ENCODE assay signal across 15 cellular contexts in the genomic region with DNA sequence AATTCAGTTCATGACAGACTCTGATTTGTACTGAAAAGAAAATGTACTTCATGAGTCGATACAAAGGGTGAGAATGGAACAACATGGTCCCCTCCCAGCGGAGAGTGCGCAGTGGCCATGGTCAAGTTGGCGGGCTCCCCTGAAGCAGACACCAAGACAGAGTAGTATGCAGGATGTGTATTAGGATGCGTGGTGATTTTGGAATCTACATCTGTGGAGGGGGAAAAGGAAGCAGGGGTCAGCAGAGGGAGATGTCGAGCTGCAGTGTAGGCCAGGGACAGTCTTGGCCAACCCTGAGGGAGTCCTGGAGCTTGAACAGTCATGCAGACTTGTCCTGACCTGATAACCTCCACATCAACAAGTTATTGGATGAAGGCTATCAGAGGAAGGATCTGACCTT.
A peak's percentile ranks its signal among the peaks of the same experiment; 100 is the strongest.
DNase-seq lines count a peak whose midpoint lies in the region; ATAC-seq and TF ChIP-seq lines count a peak whose summit lies in the region.
"Had no signal": no experiment of that assay in that cellular context is flagged by ENCODE, and none has a peak within 500 bp of the region (broad histone marks: within the 10 kb centered on the region; RNA-seq: fewer than 3 reads in every experiment).

No MANE protein-coding gene starts in this region.

- no peak overlapping the region for H3K4me3 ChIP-seq in Karpas-422 (ENCODE audit: low read length)
- no peak overlapping the region for H3K4me3 ChIP-seq in testis
- H3K4me3 ChIP-seq: gastrocnemius medialis, SJSA1, tibial nerve had no signal

- peak; percentile 9 to 21 for DNase-seq in NOMO-1 (lab: John Stamatoyannopoulos, UW; ENCODE audit: unreplicated experiment in 2 of 2)
- no peak for DNase-seq in NOMO-1 treated with dmso at 0.1 percent for 144 hours (lab: John Stamatoyannopoulos, UW; ENCODE audit: unreplicated experiment)
- peak; percentile 73 for DNase-seq in Karpas-422
- DNase-seq in endothelial cell (ENCODE audit: low spot score), result peak; percentile 26
- DNase-seq in testis, result peak; percentile 30
- no peak for DNase-seq in epidermal melanocyte (ENCODE audit: insufficient read length, low spot score)
- DNase-seq: activated CD4-positive, alpha-beta memory T cell treated with anti-CD3 and anti-CD28 coated beads for 36 hours; gastrocnemius medialis; NCI-H2171; stimulated activated CD4-positive, alpha-beta T cell treated with anti-CD3 and anti-CD28 coated beads, Interleukin-4, amount 100 ng/mL, for 4 hours had no signal

- H3K27ac ChIP-seq in Karpas-422 (ENCODE audit: low read length) (no peak overlapping the region), testis (no peak overlapping the region)
- H3K27ac ChIP-seq: gastrocnemius medialis, SJSA1, tibial nerve had no signal

- H3K9ac ChIP-seq in Karpas-422 (ENCODE audit: low read length), result no peak overlapping the region

- TF ChIP-seq CTCF in endothelial cell (IDR thresholded peaks at IDR 0.05; ENCODE audit: unreplicated experiment) (no peak), testis (IDR thresholded peaks at IDR 0.05) (no peak)

- WGBS in testis, 2 donors, result 89 to 95% methylated on average over 6 of the region's 6 CpGs

- intact Hi-C loops in testis (cut with DNase I; ENCODE audit: low total_unique reads), result no loop called here

- peaks cover 1% of the 10 kb centered on the region for H3K27me3 Mint-ChIP-seq in endothelial cell (ENCODE audit: unreplicated experiment)
- H3K27me3 Mint-ChIP-seq: activated CD4-positive, alpha-beta memory T cell treated with anti-CD3 and anti-CD28 coated beads for 36 hours; central memory CD8-positive, alpha-beta T cell had no signal

- H4K20me1 ChIP-seq in Karpas-422 (ENCODE audit: insufficient read depth, low read depth, low read length), result no peaks in the 10 kb centered on the region

- peaks cover 8% of the 10 kb centered on the region for H3K4me1 Mint-ChIP-seq in endothelial cell (ENCODE audit: unreplicated experiment)
- H3K4me1 Mint-ChIP-seq: central memory CD8-positive, alpha-beta T cell had no signal

- no peak overlapping the region for H2AFZ ChIP-seq in Karpas-422 (ENCODE audit: low read length)

- ATAC-seq in HG02981 (IDR thresholded peaks at IDR 0.05; ENCODE audit: unreplicated experiment), result no peak
- no peak for ATAC-seq in GM19455 (IDR thresholded peaks at IDR 0.05; ENCODE audit: unreplicated experiment)
- ATAC-seq: gastrocnemius medialis had no signal

- H3K4me3 Mint-ChIP-seq in endothelial cell (ENCODE audit: unreplicated experiment), result no peak overlapping the region
- H3K4me3 Mint-ChIP-seq: activated CD4-positive, alpha-beta memory T cell treated with anti-CD3 and anti-CD28 coated beads for 36 hours; central memory CD8-positive, alpha-beta T cell had no signal

- no peak overlapping the region for H3K4me2 ChIP-seq in Karpas-422 (ENCODE audit: low read depth, low read length, poor library complexity, severe bottlenecking)

- H3K36me3 ChIP-seq in Karpas-422 (ENCODE audit: insufficient read depth, low read length) (no peaks in the 10 kb centered on the region), testis (ENCODE audit: low read depth, missing control alignments) (no peaks in the 10 kb centered on the region)
- H3K36me3 ChIP-seq: gastrocnemius medialis, SJSA1, tibial nerve had no signal

- no peak overlapping the region for H3K27ac Mint-ChIP-seq in endothelial cell (ENCODE audit: unreplicated experiment)
- H3K27ac Mint-ChIP-seq: activated CD4-positive, alpha-beta memory T cell treated with anti-CD3 and anti-CD28 coated beads for 36 hours had no signal

- H3K27me3 ChIP-seq in Karpas-422 (ENCODE audit: low read length), result no peaks in the 10 kb centered on the region
- H3K27me3 ChIP-seq in testis, result no peaks in the 10 kb centered on the region
- H3K27me3 ChIP-seq: gastrocnemius medialis, SJSA1, tibial nerve had no signal

- H3K9me3 ChIP-seq in Karpas-422 (ENCODE audit: low read length) (no peaks in the 10 kb centered on the region), testis (no peaks in the 10 kb centered on the region)
- H3K9me3 ChIP-seq: gastrocnemius medialis, SJSA1, tibial nerve had no signal

- H3K79me2 ChIP-seq in Karpas-422 (ENCODE audit: low read length), result no peaks in the 10 kb centered on the region

- no peak for TF ChIP-seq POLR2A in testis (IDR thresholded peaks at IDR 0.05)

- H3K4me1 ChIP-seq in Karpas-422 (ENCODE audit: low read length) (peaks cover 16% of the 10 kb centered on the region), testis (peaks cover 5% of the 10 kb centered on the region)
- H3K4me1 ChIP-seq: gastrocnemius medialis, SJSA1, tibial nerve had no signal

- no peaks in the 10 kb centered on the region for H3K9me2 ChIP-seq in Karpas-422 (replicated peaks; ENCODE audit: insufficient read depth, low read length)

- H3K9me3 Mint-ChIP-seq in endothelial cell (ENCODE audit: unreplicated experiment), result no peaks in the 10 kb centered on the region
- H3K9me3 Mint-ChIP-seq: activated CD4-positive, alpha-beta memory T cell treated with anti-CD3 and anti-CD28 coated beads for 36 hours; central memory CD8-positive, alpha-beta T cell had no signal

- H3K36me3 Mint-ChIP-seq in endothelial cell (ENCODE audit: low read depth, unreplicated experiment), result no peaks in the 10 kb centered on the region
- H3K36me3 Mint-ChIP-seq: activated CD4-positive, alpha-beta memory T cell treated with anti-CD3 and anti-CD28 coated beads for 36 hours had no signal

Comparison
In these comparisons a context has a peak if more than half of its experiments do, and no peak if none do; other contexts are left out.
1. DNase-seq: peak in NOMO-1 (2 of 2), Karpas-422 (single experiment), endothelial cell (single experiment) and testis (single experiment); none in NOMO-1 treated with dmso at 0.1 percent for 144 hours (single experiment) and epidermal melanocyte (single experiment).